Comparison of ENCODE assay signal across 19 cellular contexts in the genomic region with DNA sequence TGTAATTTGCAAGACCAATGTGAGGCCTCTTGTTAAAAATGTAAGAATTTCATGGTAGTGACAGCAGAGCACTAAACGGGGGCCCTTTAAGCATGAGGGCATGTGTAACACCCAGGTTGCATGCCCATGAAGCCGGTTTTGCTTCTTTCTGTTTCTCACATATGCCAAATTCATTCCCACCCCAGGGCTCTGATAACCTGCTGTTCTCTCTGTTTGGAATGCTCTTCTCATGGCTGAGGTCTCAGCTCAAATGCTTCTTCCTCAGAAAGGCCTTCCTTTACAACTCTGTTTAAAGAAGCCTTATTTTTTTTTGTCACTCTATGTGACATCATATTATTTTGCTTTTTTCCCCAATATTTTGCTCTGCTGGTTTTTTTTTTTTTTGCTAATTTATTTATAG.
DNase-seq lines count a peak whose midpoint lies in the region; ATAC-seq, FAIRE-seq and TF ChIP-seq lines count a peak whose summit lies in the region.
"Had no signal": no experiment of that assay in that cellular context is flagged by ENCODE, and none has a peak within 500 bp of the region (broad histone marks: within the 10 kb centered on the region; RNA-seq: fewer than 3 reads in every experiment).

No MANE protein-coding gene starts in this region.

- H2BK20ac ChIP-seq in H1 (ENCODE audit: low read length), result no peak overlapping the region

- peak; percentile 66 for FAIRE-seq in H1 (lab: Jason Lieb, UNC)
- FAIRE-seq: GM12878, GM19239 had no signal

- H3K36me3 ChIP-seq in HUES48 (ENCODE audit: control insufficient read depth, insufficient read depth, low read length) (peaks cover 16% of the 10 kb centered on the region), H1 (ENCODE audit: control insufficient read depth in 2 of 4, insufficient read depth in 4 of 4, low read length in 3 of 4) (peaks cover 0 to 4% (median 0%) of the 10 kb centered on the region in 4 experiments; a peak in 1 of 8 replicates), neural progenitor cell (no peaks in the 10 kb centered on the region), testis (ENCODE audit: low read depth, missing control alignments) (no peaks in the 10 kb centered on the region)
- H3K36me3 ChIP-seq: BLaER1 had no signal

- H4K20me1 ChIP-seq in H1 (replicated peaks in 1 of 2; ENCODE audit: control insufficient read depth in 1 of 2, insufficient read depth in 2 of 2, low read length in 2 of 2), result peaks cover 0 to 2% of the 10 kb centered on the region in 2 experiments
- H4K20me1 ChIP-seq in neural progenitor cell (ENCODE audit: low read depth), result no peaks in the 10 kb centered on the region
- H4K20me1 ChIP-seq: BLaER1 had no signal

- no peak overlapping the region for H3K18ac ChIP-seq in H1 (ENCODE audit: extremely low read depth, low read length)

- POLR2A ChIA-PET in H1 (lab: Charles Lee; ENCODE audit: partially characterized antibody), result no interaction called here

- H3K4me1 Mint-ChIP-seq in neural progenitor cell, result peaks cover 9% of the 10 kb centered on the region
- H3K4me1 Mint-ChIP-seq: B cell; CD4-positive, CD25-positive, alpha-beta regulatory T cell had no signal

- no peak overlapping the region for H4K5ac ChIP-seq in H1 (ENCODE audit: insufficient read length, low read depth, low read length)

- H3K36me3 Mint-ChIP-seq in neural progenitor cell, result no peaks in the 10 kb centered on the region
- H3K36me3 Mint-ChIP-seq: CD4-positive, CD25-positive, alpha-beta regulatory T cell; CD8-positive, alpha-beta T cell had no signal

- H3K27me3 Mint-ChIP-seq in neural progenitor cell (ENCODE audit: insufficient read depth, low read depth), result no peaks in the 10 kb centered on the region
- H3K27me3 Mint-ChIP-seq: B cell; CD4-positive, CD25-positive, alpha-beta regulatory T cell had no signal

- no peak overlapping the region for H3K9ac ChIP-seq in HUES48 (ENCODE audit: low read depth, low read length)
- H3K9ac ChIP-seq in H1 (replicated peaks in 1 of 4; ENCODE audit: extremely low read depth in 1 of 4, low read depth in 3 of 4, low read length in 3 of 4), result peak overlapping the region in 1 of 4 experiments; percentile 34; a peak in 1 of 7 replicates
- no peak overlapping the region for H3K9ac ChIP-seq in neural progenitor cell
- H3K9ac ChIP-seq: BLaER1 had no signal

- no peaks in the 10 kb centered on the region for H3F3A ChIP-seq in neural progenitor cell (ENCODE audit: low read depth)

- intact Hi-C loops in testis (cut with DNase I; ENCODE audit: low total_unique reads), result no loop called here

- H3K4me2 ChIP-seq in H1 (ENCODE audit: insufficient read depth in 1 of 2, low read depth in 2 of 2, low read length in 2 of 2) (no peak overlapping the region), neural progenitor cell (no peak overlapping the region)
- H3K4me2 ChIP-seq: BLaER1 had no signal

- H3K27ac ChIP-seq in HUES48 (ENCODE audit: low read depth, low read length) (peak overlapping the region; percentile 15), H1 (ENCODE audit: low read depth, low read length) (no peak overlapping the region), neural progenitor cell (no peak overlapping the region), testis (no peak overlapping the region)
- H3K27ac ChIP-seq: BLaER1, C4-2B had no signal

- no peak overlapping the region for H3K14ac ChIP-seq in H1 (ENCODE audit: insufficient read length)

- H3K4ac ChIP-seq in H1 (replicated peaks; ENCODE audit: insufficient read length, low read depth, low read length), result no peak overlapping the region

- no peaks in the 10 kb centered on the region for H3K27me3 ChIP-seq in HUES48 (ENCODE audit: control insufficient read depth, insufficient read depth, low read length)
- H3K27me3 ChIP-seq in H1 (replicated peaks in 1 of 4; ENCODE audit: control insufficient read depth in 3 of 4, extremely low read depth in 1 of 4, insufficient read depth in 3 of 4, low read length in 3 of 4), result no peaks in the 10 kb centered on the region
- no peaks in the 10 kb centered on the region for H3K27me3 ChIP-seq in neural progenitor cell
- H3K27me3 ChIP-seq in testis, result no peaks in the 10 kb centered on the region
- H3K27me3 ChIP-seq: BLaER1 had no signal

- no peak for TF ChIP-seq EP300 in H1 (IDR thresholded peaks at IDR 0.05; ENCODE audit: borderline replicate concordance in 1 of 2, low read depth in 2 of 2, low read length in 2 of 2)

- H3K79me2 ChIP-seq in H1 (ENCODE audit: control insufficient read depth in 1 of 2, insufficient read depth in 2 of 2, low read length in 2 of 2) (peaks cover 0 to 48% of the 10 kb centered on the region in 2 experiments; a peak in 2 of 4 replicates), neural progenitor cell (ENCODE audit: low read depth) (no peaks in the 10 kb centered on the region)

- H2BK15ac ChIP-seq in H1 (ENCODE audit: low read length), result no peak overlapping the region

- H3K23me2 ChIP-seq in H1 (ENCODE audit: low read depth, low read length), result no peaks in the 10 kb centered on the region

- no peak overlapping the region for H4K91ac ChIP-seq in H1 (replicated peaks; ENCODE audit: insufficient read length, low read length)

- H2BK5ac ChIP-seq in H1 (ENCODE audit: low read depth, low read length), result no peak overlapping the region

- WGBS in H1 (ENCODE audit: extremely low coverage in 1 of 2, insufficient coverage in 1 of 2, insufficient read length in 1 of 2, insufficient replicate concordance in 2 of 2, low coverage in 1 of 2, low lambda C conversion rate in 2 of 2, missing lambda C conversion rate in 1 of 2), 2 experiments, result 52% methylated on average over 2 of the region's 2 CpGs; no CpG with 5 or more reads in 1 of the 2 experiments
- 84 to 88% methylated on average over 2 of the region's 2 CpGs for WGBS in testis, 2 donors

- TF ChIP-seq POLR2A in H1 (IDR thresholded peaks at IDR 0.05; ENCODE audit: control extremely low read depth in 1 of 2, low read depth in 2 of 2, low read length in 2 of 2), result no peak
- TF ChIP-seq POLR2A in testis (IDR thresholded peaks at IDR 0.05), result no peak

- H2AFZ ChIP-seq in H1 (ENCODE audit: low read length) (no peak overlapping the region), neural progenitor cell (replicated peaks) (no peak overlapping the region)

- no peak overlapping the region for H3K4me3 ChIP-seq in HUES48 (ENCODE audit: low read depth, low read length)
- H3K4me3 ChIP-seq in H1 (ENCODE audit: extremely low read depth in 1 of 4, insufficient read depth in 2 of 4, low read depth in 3 of 4, low read length in 4 of 4), result no peak overlapping the region
- H3K4me3 ChIP-seq in neural progenitor cell, result no peak overlapping the region
- H3K4me3 ChIP-seq in testis, result no peak overlapping the region
- H3K4me3 ChIP-seq: BLaER1, GM12878 had no signal

- H3K4me3 Mint-ChIP-seq in neural progenitor cell, result no peak overlapping the region
- H3K4me3 Mint-ChIP-seq: B cell; CD4-positive, CD25-positive, alpha-beta regulatory T cell; CD8-positive, alpha-beta T cell had no signal

- DNase-seq in H1 (ENCODE audit: low read depth in 1 of 2, low spot score in 2 of 2), result no peak
- no peak for DNase-seq in neural progenitor cell (ENCODE audit: low spot score)
- no peak for DNase-seq in testis
- DNase-seq in Ammon's horn (ENCODE audit: low spot score), result no peak
- DNase-seq: Caco-2; CD4-positive, CD25-positive, alpha-beta regulatory T cell; CD8-positive, alpha-beta T cell; DMS153; DND-41; GOT3; H7 had no signal

- H3K79me1 ChIP-seq in H1 (ENCODE audit: low read depth, low read length), result peaks cover 4% of the 10 kb centered on the region; the same call in 1 of the 2 replicates

- no peak for TF ChIP-seq RAD21 in H1 (IDR thresholded peaks at IDR 0.05 in 1 of 2, conservative IDR thresholded peaks at IDR 0.05 in 1 of 2; ENCODE audit: low read depth in 2 of 2, low read length in 2 of 2)

- CTCF ChIA-PET in H1 (lab: Charles Lee; ENCODE audit: partially characterized antibody), result interaction anchor here (1.3 kb wide), 1 partner anchor 53 kb away, joined by 5 read pairs; no protein-coding TSS in a partner anchor

- H2BK120ac ChIP-seq in H1 (replicated peaks; ENCODE audit: low read depth, low read length), result no peak overlapping the region

- H2BK12ac ChIP-seq in H1 (ENCODE audit: low read depth, low read length), result no peak overlapping the region

- no peak overlapping the region for H3K23ac ChIP-seq in H1 (ENCODE audit: insufficient read length)

- no peaks in the 10 kb centered on the region for H3K9me3 Mint-ChIP-seq in neural progenitor cell
- H3K9me3 Mint-ChIP-seq: CD4-positive, CD25-positive, alpha-beta regulatory T cell; CD8-positive, alpha-beta T cell had no signal

- no peak overlapping the region for H2AK5ac ChIP-seq in H1 (ENCODE audit: low read depth, low read length)

- ATAC-seq in GM19328 (IDR thresholded peaks at IDR 0.05; ENCODE audit: unreplicated experiment), result no peak
- ATAC-seq: CD8-positive, alpha-beta T cell; GM12878; HCT116 had no signal

- H3K9me3 ChIP-seq in HUES48 (ENCODE audit: control insufficient read depth, insufficient read depth, low read length) (no peaks in the 10 kb centered on the region), H1 (ENCODE audit: insufficient read depth in 2 of 2, low read depth in 1 of 2, low read length in 1 of 2) (no peaks in the 10 kb centered on the region), neural progenitor cell (ENCODE audit: low read depth) (no peaks in the 10 kb centered on the region), testis (no peaks in the 10 kb centered on the region)
- H3K9me3 ChIP-seq: BLaER1, Caco-2 had no signal

- no peak overlapping the region; the same call in 1 of the 2 replicates for H4K8ac ChIP-seq in H1 (ENCODE audit: extremely low read depth, insufficient read depth, low read length)

- TF ChIP-seq CTCF in H1 (IDR thresholded peaks at IDR 0.05; ENCODE audit: control extremely low read depth in 1 of 3, insufficient read depth in 1 of 3, low read depth in 1 of 3, low read length in 3 of 3) (no peak), neural progenitor cell (IDR thresholded peaks at IDR 0.05) (no peak), testis (IDR thresholded peaks at IDR 0.05) (no peak)

- H3K27ac Mint-ChIP-seq in neural progenitor cell, result peak overlapping the region; percentile 22
- H3K27ac Mint-ChIP-seq: B cell; CD4-positive, CD25-positive, alpha-beta regulatory T cell; CD8-positive, alpha-beta T cell had no signal

- H3K4me1 ChIP-seq in HUES48 (ENCODE audit: control insufficient read depth, insufficient read depth, low read length) (peaks cover 38% of the 10 kb centered on the region), H1 (replicated peaks in 1 of 4; ENCODE audit: control insufficient read depth in 3 of 4, insufficient read depth in 4 of 4, low read length in 3 of 4) (peaks cover 0 to 7% (median 3%) of the 10 kb centered on the region in 4 experiments; a peak in 2 of 7 replicates), neural progenitor cell (peaks cover 6% of the 10 kb centered on the region), testis (no peaks in the 10 kb centered on the region)
- H3K4me1 ChIP-seq: BLaER1 had no signal

- no peak overlapping the region for H3K56ac ChIP-seq in H1 (replicated peaks; ENCODE audit: insufficient read length, low read depth, low read length)
